Comparison of ENCODE assay signal across 27 cellular contexts in the genomic region with DNA sequence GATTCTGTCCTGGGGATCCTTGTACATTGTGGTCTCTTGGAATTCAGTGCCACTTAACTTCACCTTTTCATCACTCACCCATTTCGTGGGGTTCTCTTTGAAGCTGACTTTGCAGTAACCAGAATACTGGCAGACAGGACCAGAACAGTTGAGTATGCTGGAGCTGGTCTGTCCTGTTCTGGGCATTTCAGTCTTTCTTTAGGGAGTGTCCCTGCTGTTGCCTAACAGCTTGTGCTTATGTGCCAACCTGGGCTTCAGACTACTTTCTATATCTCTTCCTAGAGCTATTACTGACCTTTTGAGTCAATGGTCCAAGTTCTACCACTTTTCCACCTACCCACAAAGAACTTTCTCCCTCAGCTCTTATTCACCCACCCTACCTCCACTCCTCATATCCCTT. TPM values are rescaled to one million over a fixed set of nuclear protein-coding genes. Genes with fewer than 3 reads are reported as not detected.
DNase-seq lines count a peak whose midpoint lies in the region; ATAC-seq, FAIRE-seq and TF ChIP-seq lines count a peak whose summit lies in the region.
"Had no signal": no experiment of that assay in that cellular context is flagged by ENCODE, and none has a peak within 500 bp of the region (broad histone marks: within the 10 kb centered on the region; RNA-seq: fewer than 3 reads in every experiment).

No MANE protein-coding gene starts in this region.

- intact Hi-C loops in left lung (cut with DNase I): no loop called here

- H3K4me1 ChIP-seq in left lung: no peaks in the 10 kb centered on the region
- H3K4me1 ChIP-seq: BE2C had no signal

- no peak overlapping the region for H3K4me3 ChIP-seq in LNCaP clone FGC (ENCODE audit: low read depth, low read length)
- H3K4me3 ChIP-seq in bronchial epithelial cell (ENCODE audit: low read depth, low read length): no peak overlapping the region
- H3K4me3 ChIP-seq in left lung: no peak overlapping the region
- no peak overlapping the region for H3K4me3 ChIP-seq in brain microvascular endothelial cell (ENCODE audit: low read depth, low read length)
- H3K4me3 ChIP-seq: MG63, PC-9 had no signal

- FAIRE-seq in bronchial epithelial cell (lab: Jason Lieb, UNC): peak; percentile 47
- FAIRE-seq: GM12892 had no signal

- no peaks in the 10 kb centered on the region for H3K27me3 ChIP-seq in bronchial epithelial cell (ENCODE audit: control insufficient read depth, insufficient read depth, low read length)
- H3K27me3 ChIP-seq in left lung: no peaks in the 10 kb centered on the region
- H3K27me3 ChIP-seq in brain microvascular endothelial cell (replicated peaks): no peaks in the 10 kb centered on the region
- H3K27me3 ChIP-seq: BE2C, MG63 had no signal

- H3K9me3 ChIP-seq in left lung: peaks cover 0 to 9% of the 10 kb centered on the region in 2 donors
- H3K9me3 ChIP-seq: BE2C, MG63 had no signal

- H3K36me3 ChIP-seq in bronchial epithelial cell (ENCODE audit: control insufficient read depth, insufficient read depth, low read length) (no peaks in the 10 kb centered on the region), left lung (no peaks in the 10 kb centered on the region), brain microvascular endothelial cell (replicated peaks) (no peaks in the 10 kb centered on the region)
- H3K36me3 ChIP-seq: BE2C, MG63 had no signal

- DNase-seq in HPDE6-E6E7 (ENCODE audit: extremely low spot score) (peak; percentile 29), LNCaP clone FGC (ENCODE audit: low read depth) (peak; percentile 21), bronchial epithelial cell (ENCODE audit: low read depth) (peak; percentile 53), left lung (no peak), brain microvascular endothelial cell (no peak), NCI-H1417 treated with DMSO at 0.1 percent for 48 hours (lab: John Stamatoyannopoulos, UW) (no peak), NCI-H524 (lab: John Stamatoyannopoulos, UW) (no peak)
- DNase-seq: BE2C, DMS153, DND-41, Kasumi-1, MG63, NCI-H1048, NCI-H1436, NCI-H187, NCI-H2081 treated with DMSO at 0.1 percent for 48 hours, NCI-H2171, NCI-H226, NCI-H510A treated with DMSO at 0.1 percent for 48 hours, NCI-H774, PC-9, Right ventricle myocardium superior, T-helper 1 cell had no signal

- peak; percentile 44 for ATAC-seq in left lung
- ATAC-seq: HCT116 had no signal

- in situ Hi-C loops in brain microvascular endothelial cell (cut with HindIII; ENCODE audit: low pct_ligation_motif_present, low sequenced_read_pairs): no loop called here

- H3K27ac ChIP-seq in left lung: no peak overlapping the region
- H3K27ac ChIP-seq in brain microvascular endothelial cell: no peak overlapping the region
- H3K27ac ChIP-seq: PC-9 had no signal

- TF ChIP-seq CTCF in LNCaP clone FGC (IDR thresholded peaks at IDR 0.05; ENCODE audit: control insufficient read depth, extremely low read depth, insufficient read depth): no peak
- TF ChIP-seq CTCF in bronchial epithelial cell (IDR thresholded peaks at IDR 0.05; ENCODE audit: insufficient read depth, low read length, severe bottlenecking): no peak
- TF ChIP-seq CTCF in left lung (IDR thresholded peaks at IDR 0.05): no peak
- TF ChIP-seq CTCF in brain microvascular endothelial cell (IDR thresholded peaks at IDR 0.05; ENCODE audit: low read depth, low read length, missing control alignments): no peak

RNA-seq across cellular contexts. Expression of a gene that starts 10.0 kb away (rescaled TPM):
- total RNA-seq in bronchial epithelial cell: not detected in 2 replicates
- total RNA-seq in left lung: not detected
- total RNA-seq: H4, PC-9, Right ventricle myocardium superior, RPMI7951 had no signal

RNA-seq across cellular contexts. Expression of a gene that starts 35.8 kb away (rescaled TPM):
- total RNA-seq in bronchial epithelial cell: 0.26 TPM in 1 of 2 replicates, not detected in the other
- not detected for total RNA-seq in left lung
- total RNA-seq: H4, PC-9, Right ventricle myocardium superior, RPMI7951 had no signal

Comparison
In these comparisons a context has a peak if more than half of its experiments do, and no peak if none do; other contexts are left out.
1. DNase-seq: peak in HPDE6-E6E7 (single experiment), LNCaP clone FGC (single experiment) and bronchial epithelial cell (single experiment); none in left lung (0 of 2), brain microvascular endothelial cell (single experiment), NCI-H1417 treated with DMSO at 0.1 percent for 48 hours (single experiment) and NCI-H524 (0 of 2).